In genomic region chr16:80012586-80012985, GRCh38 we compare ENCODE assay signal across 23 cellular contexts.
"Had no signal": no experiment of that assay in that cellular context is flagged by ENCODE, and none has a peak within 500 bp of the region (broad histone marks: within the 10 kb centered on the region; RNA-seq: fewer than 3 reads in every experiment).

No MANE protein-coding gene starts in this region.

- H3K27ac Mint-ChIP-seq: dendritic cell treated with granulocyte-macrophage colony-stimulating factor and Interleukin-4, amounts not matched to agents 40 ng/mL and 50 ng/mL, for 4 days; effector memory CD8-positive, alpha-beta T cell; naive thymus-derived CD4-positive, alpha-beta T cell; natural killer cell had no signal

- ATAC-seq: effector memory CD8-positive, alpha-beta T cell; foreskin keratinocyte; gastroesophageal sphincter; heart left ventricle; left cardiac atrium; left lung; left ventricle myocardium superior; lower lobe of right lung; naive thymus-derived CD4-positive, alpha-beta T cell; natural killer cell had no signal

- FAIRE-seq: endothelial cell of umbilical vein, frontal cortex, islet of Langerhans, keratinocyte had no signal

- H3K9me3 ChIP-seq: colonic mucosa, esophagus muscularis mucosa, gastroesophageal sphincter, heart left ventricle, left lung, lower lobe of right lung had no signal

- H3K4me1 Mint-ChIP-seq: naive thymus-derived CD4-positive, alpha-beta T cell; natural killer cell had no signal

- H3K4me2 ChIP-seq: hepatocyte had no signal

- H3K27me3 Mint-ChIP-seq: dendritic cell treated with granulocyte-macrophage colony-stimulating factor and Interleukin-4, amounts not matched to agents 40 ng/mL and 50 ng/mL, for 4 days had no signal

- H3K27ac ChIP-seq: colonic mucosa, esophagus muscularis mucosa, foreskin keratinocyte, gastroesophageal sphincter, heart left ventricle, hepatocyte, left lung, lower lobe of right lung had no signal

- H3K79me2 ChIP-seq: hepatocyte had no signal

- DNase-seq: colonic mucosa; cortex of kidney; effector CD8-positive, alpha-beta T cell; effector memory CD8-positive, alpha-beta T cell; foreskin keratinocyte; heart left ventricle; hypothalamus; left cardiac atrium; left lung; left ventricle myocardium superior; lower lobe of right lung; mesenchymal stem cell; midbrain; naive thymus-derived CD4-positive, alpha-beta T cell; natural killer cell had no signal

- H3K4me3 Mint-ChIP-seq: dendritic cell treated with granulocyte-macrophage colony-stimulating factor and Interleukin-4, amounts not matched to agents 40 ng/mL and 50 ng/mL, for 4 days; effector memory CD8-positive, alpha-beta T cell; naive thymus-derived CD4-positive, alpha-beta T cell; natural killer cell had no signal

- H3K27me3 ChIP-seq: colonic mucosa, esophagus muscularis mucosa, foreskin keratinocyte, gastroesophageal sphincter, heart left ventricle, hepatocyte, left lung had no signal

- H3K4me1 ChIP-seq: colonic mucosa, foreskin keratinocyte, gastroesophageal sphincter, heart left ventricle, left lung, lower lobe of right lung had no signal

- H3K4me3 ChIP-seq: colonic mucosa, esophagus muscularis mucosa, gastroesophageal sphincter, heart left ventricle, hepatocyte, left lung, lower lobe of right lung had no signal

- H3K36me3 ChIP-seq: colonic mucosa, esophagus muscularis mucosa, gastroesophageal sphincter, heart left ventricle, left lung, lower lobe of right lung had no signal

- H3K9me3 Mint-ChIP-seq: effector memory CD8-positive, alpha-beta T cell; natural killer cell had no signal

- H3K36me3 Mint-ChIP-seq: naive thymus-derived CD4-positive, alpha-beta T cell; natural killer cell had no signal

- H2AFZ ChIP-seq: hepatocyte had no signal
